In genomic region chr3:50205719-50206276, GRCh38 we compare ENCODE assay signal across 8 cellular contexts. TPM values are rescaled to one million over a fixed set of nuclear protein-coding genes. Genes with fewer than 3 reads are reported as not detected.
DNase-seq lines count a peak whose midpoint lies in the region; ATAC-seq and TF ChIP-seq lines count a peak whose summit lies in the region.

No MANE protein-coding gene starts in this region.

- H3K36me3 ChIP-seq in Peyer's patch, result no peaks in the 10 kb centered on the region
- H3K36me3 ChIP-seq in naive thymus-derived CD4-positive, alpha-beta T cell (ENCODE audit: control insufficient read depth in 2 of 3, insufficient read depth in 3 of 3, low read length in 3 of 3), result no peaks in the 10 kb centered on the region

- H3K4me1 ChIP-seq in Peyer's patch, result peaks cover 4 to 19% (median 11%) of the 10 kb centered on the region in 4 donors
- peaks cover 0 to 6% of the 10 kb centered on the region in 2 donors for H3K4me1 ChIP-seq in naive thymus-derived CD4-positive, alpha-beta T cell (ENCODE audit: control insufficient read depth in 2 of 2, insufficient read depth in 2 of 2, low read length in 2 of 2)

- BruUV-seq in Calu3 (replicated peaks; lab: Mats Ljungman, UMichigan), result no TSS peak

- peak; percentile 41 for DNase-seq in Calu3
- DNase-seq in Peyer's patch, result peak; percentile 27 to 66 (median 60)
- DNase-seq in dorsolateral prefrontal cortex, result peak in 1 of 10 donors; percentile 53
- peak in 6 of 9 donors; percentile 17 to 41 (median 26) for DNase-seq in naive thymus-derived CD4-positive, alpha-beta T cell
- DNase-seq in activated T-helper 2 cell treated with anti-CD3 and anti-CD28 coated beads, Interferon-gamma antibody, Interleukin-2, Interleukin-4, amounts not matched to agents 10 μg/mL and 5 μg/mL and 100 μg/mL, durations not matched to agents 14 hours and 24 hours and 36 hours (ENCODE audit: low spot score), result no peak
- DNase-seq in NCI-H446 (lab: John Stamatoyannopoulos, UW), result no peak

- H3K27me3 Mint-ChIP-seq in Calu3 (ENCODE audit: unreplicated experiment), result peaks cover 67% of the 10 kb centered on the region
- peaks cover 34 to 58% (median 42%) of the 10 kb centered on the region in 5 donors for H3K27me3 Mint-ChIP-seq in naive thymus-derived CD4-positive, alpha-beta T cell
- H3K27me3 Mint-ChIP-seq in activated T-helper 2 cell treated with anti-CD3 and anti-CD28 coated beads, Interferon-gamma antibody, Interleukin-2, Interleukin-4, amounts not matched to agents 10 μg/mL and 5 μg/mL and 100 μg/mL, durations not matched to agents 14 hours and 24 hours and 36 hours (ENCODE audit: low read depth), result peaks cover 40% of the 10 kb centered on the region

- H3K9me3 ChIP-seq in Peyer's patch, result no peaks in the 10 kb centered on the region
- no peaks in the 10 kb centered on the region for H3K9me3 ChIP-seq in naive thymus-derived CD4-positive, alpha-beta T cell (ENCODE audit: control insufficient read depth in 2 of 3, low read length in 3 of 3)

- H3K9me3 Mint-ChIP-seq in Calu3 (ENCODE audit: low read depth, unreplicated experiment), result no peaks in the 10 kb centered on the region
- no peaks in the 10 kb centered on the region for H3K9me3 Mint-ChIP-seq in naive thymus-derived CD4-positive, alpha-beta T cell
- H3K9me3 Mint-ChIP-seq in activated T-helper 2 cell treated with anti-CD3 and anti-CD28 coated beads, Interferon-gamma antibody, Interleukin-2, Interleukin-4, amounts not matched to agents 10 μg/mL and 5 μg/mL and 100 μg/mL, durations not matched to agents 14 hours and 24 hours and 36 hours, result no peaks in the 10 kb centered on the region

- H3K27me3 ChIP-seq in Peyer's patch, result peaks cover 0 to 23% of the 10 kb centered on the region in 2 donors
- peaks cover 0 to 34% (median 8%) of the 10 kb centered on the region in 45 donors for H3K27me3 ChIP-seq in dorsolateral prefrontal cortex
- peaks cover 0 to 14% of the 10 kb centered on the region in 2 donors for H3K27me3 ChIP-seq in naive thymus-derived CD4-positive, alpha-beta T cell (ENCODE audit: control insufficient read depth in 2 of 2, insufficient read depth in 2 of 2, low read length in 2 of 2)

- intact Hi-C loops in Calu3 (cut with micrococcal nuclease; ENCODE audit: unreplicated experiment) (no loop called here), dorsolateral prefrontal cortex (cut with DNase I) (no loop called here)
- intact Hi-C loops in naive thymus-derived CD4-positive, alpha-beta T cell (cut with micrococcal nuclease), result no loop called here
- intact Hi-C loops in activated T-helper 2 cell treated with anti-CD3 and anti-CD28 coated beads, Interferon-gamma antibody, Interleukin-2, Interleukin-4, amounts not matched to agents 10 μg/mL and 5 μg/mL and 100 μg/mL, durations not matched to agents 14 hours and 24 hours and 36 hours (cut with micrococcal nuclease), result no loop called here

- no peak for TF ChIP-seq POLR2A in Peyer's patch (IDR thresholded peaks at IDR 0.05)

- no peak for TF ChIP-seq CTCF in Calu3 (IDR thresholded peaks at IDR 0.05; ENCODE audit: unreplicated experiment)
- TF ChIP-seq CTCF in Peyer's patch (IDR thresholded peaks at IDR 0.05), result no peak
- no peak for TF ChIP-seq CTCF in dorsolateral prefrontal cortex (IDR thresholded peaks at IDR 0.05 in 54 of 56, conservative IDR thresholded peaks at IDR 0.05 in 2 of 56; ENCODE audit: low read depth in 1 of 56, partially characterized antibody in 56 of 56)

- peak overlapping the region; percentile 64 for H3K4me3 Mint-ChIP-seq in Calu3 (ENCODE audit: low read depth, unreplicated experiment)
- peak overlapping the region in 5 of 10 donors; percentile 33 to 70 (median 56) for H3K4me3 Mint-ChIP-seq in naive thymus-derived CD4-positive, alpha-beta T cell
- H3K4me3 Mint-ChIP-seq in activated T-helper 2 cell treated with anti-CD3 and anti-CD28 coated beads, Interferon-gamma antibody, Interleukin-2, Interleukin-4, amounts not matched to agents 10 μg/mL and 5 μg/mL and 100 μg/mL, durations not matched to agents 14 hours and 24 hours and 36 hours (ENCODE audit: low read depth), result no peak overlapping the region

- CTCF ChIA-PET in Calu3 (lab: Charles Lee), result no interaction called here
- CTCF ChIA-PET in naive thymus-derived CD4-positive, alpha-beta T cell (lab: Charles Lee), result no interaction called here

- H3K36me3 Mint-ChIP-seq in Calu3 (ENCODE audit: insufficient read depth, unreplicated experiment), result no peaks in the 10 kb centered on the region
- H3K36me3 Mint-ChIP-seq in naive thymus-derived CD4-positive, alpha-beta T cell, result peaks cover 0 to 5% (median 0%) of the 10 kb centered on the region in 5 donors
- H3K36me3 Mint-ChIP-seq in activated T-helper 2 cell treated with anti-CD3 and anti-CD28 coated beads, Interferon-gamma antibody, Interleukin-2, Interleukin-4, amounts not matched to agents 10 μg/mL and 5 μg/mL and 100 μg/mL, durations not matched to agents 14 hours and 24 hours and 36 hours (ENCODE audit: low read depth), result no peaks in the 10 kb centered on the region

- no peaks in the 10 kb centered on the region for H3K4me1 Mint-ChIP-seq in Calu3 (ENCODE audit: low read depth, unreplicated experiment)
- peaks cover 0 to 4% (median 0%) of the 10 kb centered on the region in 7 donors for H3K4me1 Mint-ChIP-seq in naive thymus-derived CD4-positive, alpha-beta T cell
- H3K4me1 Mint-ChIP-seq in activated T-helper 2 cell treated with anti-CD3 and anti-CD28 coated beads, Interferon-gamma antibody, Interleukin-2, Interleukin-4, amounts not matched to agents 10 μg/mL and 5 μg/mL and 100 μg/mL, durations not matched to agents 14 hours and 24 hours and 36 hours (ENCODE audit: low read depth), result no peaks in the 10 kb centered on the region

- POLR2A ChIA-PET in naive thymus-derived CD4-positive, alpha-beta T cell (lab: Charles Lee), result no interaction called here

- no peak overlapping the region for H3K27ac ChIP-seq in Peyer's patch
- peak overlapping the region in 46 of 59 donors; percentile 15 to 95 (median 66) for H3K27ac ChIP-seq in dorsolateral prefrontal cortex
- no peak overlapping the region for H3K27ac ChIP-seq in naive thymus-derived CD4-positive, alpha-beta T cell (ENCODE audit: low read depth, low read length)

- peak overlapping the region in 3 of 4 donors; percentile 32 to 49 (median 45) for H3K4me3 ChIP-seq in Peyer's patch
- peak overlapping the region; percentile 39 to 86 (median 68) for H3K4me3 ChIP-seq in dorsolateral prefrontal cortex
- H3K4me3 ChIP-seq in naive thymus-derived CD4-positive, alpha-beta T cell (ENCODE audit: low read length), result no peak overlapping the region

- peak; percentile 68 for ATAC-seq in naive thymus-derived CD4-positive, alpha-beta T cell
- no peak for ATAC-seq in HG03175 (IDR thresholded peaks at IDR 0.05; ENCODE audit: unreplicated experiment)
- no peak for ATAC-seq in HG03432 (IDR thresholded peaks at IDR 0.05; ENCODE audit: unreplicated experiment)

- no peak overlapping the region for H3K27ac Mint-ChIP-seq in Calu3 (ENCODE audit: unreplicated experiment)
- H3K27ac Mint-ChIP-seq in naive thymus-derived CD4-positive, alpha-beta T cell, result no peak overlapping the region
- H3K27ac Mint-ChIP-seq in activated T-helper 2 cell treated with anti-CD3 and anti-CD28 coated beads, Interferon-gamma antibody, Interleukin-2, Interleukin-4, amounts not matched to agents 10 μg/mL and 5 μg/mL and 100 μg/mL, durations not matched to agents 14 hours and 24 hours and 36 hours, result no peak overlapping the region

RNA-seq across cellular contexts. Expression of gene SLC38A3, which starts 0.7 kb away (rescaled TPM):
- not detected in 2 replicates for total RNA-seq in Calu3 (2022)
- 1 to 10 TPM in 1 of 4 donors, not detected in 3; 1.3 TPM for total RNA-seq in Peyer's patch
- total RNA-seq in dorsolateral prefrontal cortex, result 10 to 100 TPM; 12.5 to 71.4 (median 28.5) TPM
- 1 to 10 TPM in 1 of 5 experiments, not detected in 4; 1.8 TPM for total RNA-seq in naive thymus-derived CD4-positive, alpha-beta T cell
- not detected for polyA plus RNA-seq in naive thymus-derived CD4-positive, alpha-beta T cell
- total RNA-seq in activated T-helper 2 cell treated with anti-CD3 and anti-CD28 coated beads, Interferon-gamma antibody, Interleukin-2, Interleukin-4, amounts not matched to agents 10 μg/mL and 5 μg/mL and 100 μg/mL, durations not matched to agents 14 hours and 24 hours and 36 hours, result not detected in 2 replicates

RNA-seq across cellular contexts. Expression of gene GNAT1, which starts 14.4 kb away (rescaled TPM):
- total RNA-seq in Calu3 (2022) (not detected in 2 replicates), Peyer's patch (not detected), dorsolateral prefrontal cortex (1 to 10 TPM in 1 of 120 experiments, under 1 TPM in 13, not detected in 106; 0.20 to 1.6 (median 0.31) TPM)
- 1 to 10 TPM in 1 of 5 experiments, under 1 TPM in 1, not detected in 3; 0.24 to 1.2 TPM for total RNA-seq in naive thymus-derived CD4-positive, alpha-beta T cell
- polyA plus RNA-seq in naive thymus-derived CD4-positive, alpha-beta T cell, result not detected
- not detected in 2 replicates for total RNA-seq in activated T-helper 2 cell treated with anti-CD3 and anti-CD28 coated beads, Interferon-gamma antibody, Interleukin-2, Interleukin-4, amounts not matched to agents 10 μg/mL and 5 μg/mL and 100 μg/mL, durations not matched to agents 14 hours and 24 hours and 36 hours

RNA-seq across cellular contexts. Expression of gene GNAI2, which starts 30.2 kb away (rescaled TPM):
- total RNA-seq in Calu3 (2022) (92.5 and 102 TPM in 2 replicates), Peyer's patch (100 to 1,000 TPM in 2 of 4 donors, 10 to 100 TPM in 2; 71.8 to 178 (median 98.4) TPM), dorsolateral prefrontal cortex (100 to 1,000 TPM; 117 to 240 (median 161) TPM)
- total RNA-seq in naive thymus-derived CD4-positive, alpha-beta T cell, result 100 to 1,000 TPM; 225 to 442 (median 282) TPM
- 100 to 1,000 TPM; 443 to 527 TPM for polyA plus RNA-seq in naive thymus-derived CD4-positive, alpha-beta T cell
- 267 and 269 TPM in 2 replicates for total RNA-seq in activated T-helper 2 cell treated with anti-CD3 and anti-CD28 coated beads, Interferon-gamma antibody, Interleukin-2, Interleukin-4, amounts not matched to agents 10 μg/mL and 5 μg/mL and 100 μg/mL, durations not matched to agents 14 hours and 24 hours and 36 hours

RNA-seq across cellular contexts. Expression of gene SEMA3F, which starts 50.7 kb away (rescaled TPM):
- 1.6 and 1.7 TPM in 2 replicates for total RNA-seq in Calu3 (2022)
- total RNA-seq in Peyer's patch, result 10 to 100 TPM; 21.2 to 41.0 (median 23.2) TPM
- 10 to 100 TPM in 39 of 120 experiments, 1 to 10 TPM in 81; 1.9 to 30.3 (median 8.3) TPM for total RNA-seq in dorsolateral prefrontal cortex
- total RNA-seq in naive thymus-derived CD4-positive, alpha-beta T cell, result 1 to 10 TPM in 1 of 5 experiments, under 1 TPM in 2, not detected in 2; 0.34 to 1.1 (median 0.69) TPM
- not detected for polyA plus RNA-seq in naive thymus-derived CD4-positive, alpha-beta T cell
- 0.11 and 0.21 TPM in 2 replicates for total RNA-seq in activated T-helper 2 cell treated with anti-CD3 and anti-CD28 coated beads, Interferon-gamma antibody, Interleukin-2, Interleukin-4, amounts not matched to agents 10 μg/mL and 5 μg/mL and 100 μg/mL, durations not matched to agents 14 hours and 24 hours and 36 hours

Comparison
In these comparisons a context has a peak if more than half of its experiments do, and no peak if none do; other contexts are left out.
1. DNase-seq: peak in Calu3 (single experiment), Peyer's patch (3 of 3) and naive thymus-derived CD4-positive, alpha-beta T cell (6 of 9); none in activated T-helper 2 cell treated with anti-CD3 and anti-CD28 coated beads, Interferon-gamma antibody, Interleukin-2, Interleukin-4, amounts not matched to agents 10 μg/mL and 5 μg/mL and 100 μg/mL, durations not matched to agents 14 hours and 24 hours and 36 hours (single experiment) and NCI-H446 (0 of 2).
2. H3K27ac ChIP-seq: peak in dorsolateral prefrontal cortex (46 of 59); none in Peyer's patch (0 of 4) and naive thymus-derived CD4-positive, alpha-beta T cell (single experiment).